Comparison of ENCODE assay signal across 1 cellular context in genomic region chr22:36330655-36331305, GRCh38.
TF ChIP-seq lines count a peak whose summit lies in the region.

No MANE protein-coding gene starts in this region.

TF ChIP-seq in GM23338, 12 proteins besides CTCF, POLR2A, EP300 and RAD21 (continued from another document):
- TF ChIP-seq ZNF462 (CRISPR knock-in tag; IDR thresholded peaks at IDR 0.05) (no peak), EZH2phosphoT487 (IDR thresholded peaks at IDR 0.05; ENCODE audit: unreplicated experiment) (no peak), ZNF114 (CRISPR knock-in tag; IDR thresholded peaks at IDR 0.05) (no peak)
